29 cellular contexts compared by ENCODE assay signal in the genomic region with DNA sequence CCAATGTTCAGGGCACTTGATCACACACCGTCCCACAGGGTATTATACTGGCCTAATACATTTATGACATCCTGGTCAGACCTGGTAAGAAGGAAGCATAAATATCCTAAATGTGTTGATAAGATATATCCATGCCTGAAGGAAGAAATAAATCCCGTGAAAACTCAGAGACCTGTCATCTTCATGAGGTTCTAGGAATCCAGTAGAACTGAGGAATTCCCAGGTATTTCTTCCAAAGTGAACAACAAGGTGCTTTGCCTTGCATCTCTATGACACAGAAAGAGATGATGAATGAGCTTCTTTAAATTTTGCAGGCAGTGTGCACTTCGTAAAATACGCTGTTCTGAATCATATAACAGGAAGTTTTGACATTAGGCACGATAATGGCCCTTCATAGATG.
"Had no signal": no experiment of that assay in that cellular context is flagged by ENCODE, and none has a peak within 500 bp of the region (broad histone marks: within the 10 kb centered on the region; RNA-seq: fewer than 3 reads in every experiment).

No MANE protein-coding gene starts in this region.

- H3K4me1 ChIP-seq: adrenal gland, ascending aorta, body of pancreas, breast epithelium had no signal

- H3K27me3 ChIP-seq: adrenal gland, ascending aorta, body of pancreas, brain microvascular endothelial cell, breast epithelium, cardiac muscle cell had no signal

- H3K4me3 ChIP-seq: adrenal gland, ascending aorta, body of pancreas, breast epithelium, cardiac muscle cell had no signal

- DNase-seq: activated effector memory CD4-positive, alpha-beta T cell treated with anti-CD3 and anti-CD28 coated beads, Interleukin-2, amount 50 U/mL, for 16 hours; activated effector memory CD4-positive, alpha-beta T cell treated with Interleukin-2 at 50 U/mL for 16 hours; activated gamma-delta T cell; activated gamma-delta T cell treated with Interleukin-2 at 50 U/mL for 16 hours; activated naive CD4-positive, alpha-beta T cell; activated naive CD4-positive, alpha-beta T cell treated with anti-CD3 and anti-CD28 coated beads for 36 hours; activated naive CD4-positive, alpha-beta T cell treated with anti-CD3 and anti-CD28 coated beads, Interleukin-2, amount 10 ng/mL, durations not matched to agents 7 days and 5 days; activated naive CD4-positive, alpha-beta T cell treated with anti-CD3 and anti-CD28 coated beads, Interleukin-2, amount 50 U/mL, for 16 hours; activated naive CD4-positive, alpha-beta T cell treated with Interleukin-2 at 50 U/mL for 16 hours; activated naive CD8-positive, alpha-beta T cell treated with anti-CD3 and anti-CD28 coated beads for 36 hours; activated naive CD8-positive, alpha-beta T cell treated with anti-CD3 and anti-CD28 coated beads, Interleukin-2, amount 10 ng/mL, durations not matched to agents 7 days and 5 days; activated naive CD8-positive, alpha-beta T cell treated with anti-CD3 and anti-CD28 coated beads, Interleukin-2, amount 50 U/mL, for 24 hours; activated T-cell treated with anti-CD3 and anti-CD28 coated beads, Interleukin-2, amount 50 U/mL, for 1 hour; activated T-cell treated with anti-CD3 and anti-CD28 coated beads, Interleukin-2, amount 50 U/mL, for 24 hours; activated T-cell treated with anti-CD3 and anti-CD28 coated beads, Interleukin-2, amount 50 U/mL, for 4 hours; activated T-cell treated with anti-CD3 and anti-CD28 coated beads, Interleukin-2, amount 50 U/mL, for 48 hours; activated T-cell treated with anti-CD3 and anti-CD28 coated beads, Interleukin-2, amount 50 U/mL, for 72 hours; adrenal gland; amniotic stem cell; amygdala; anterior cingulate cortex; aorta; body of pancreas; brain microvascular endothelial cell; central memory CD4-positive, alpha-beta T cell; cerebellar nuclear complex had no signal

- H3K36me3 ChIP-seq: adrenal gland, ascending aorta, brain microvascular endothelial cell, breast epithelium, cardiac muscle cell had no signal

- H3K27ac ChIP-seq: adrenal gland, ascending aorta, body of pancreas, brain microvascular endothelial cell, breast epithelium, cardiac muscle cell had no signal

- H3K9me3 ChIP-seq: adrenal gland, ascending aorta, body of pancreas, breast epithelium had no signal
